In the genomic region with DNA sequence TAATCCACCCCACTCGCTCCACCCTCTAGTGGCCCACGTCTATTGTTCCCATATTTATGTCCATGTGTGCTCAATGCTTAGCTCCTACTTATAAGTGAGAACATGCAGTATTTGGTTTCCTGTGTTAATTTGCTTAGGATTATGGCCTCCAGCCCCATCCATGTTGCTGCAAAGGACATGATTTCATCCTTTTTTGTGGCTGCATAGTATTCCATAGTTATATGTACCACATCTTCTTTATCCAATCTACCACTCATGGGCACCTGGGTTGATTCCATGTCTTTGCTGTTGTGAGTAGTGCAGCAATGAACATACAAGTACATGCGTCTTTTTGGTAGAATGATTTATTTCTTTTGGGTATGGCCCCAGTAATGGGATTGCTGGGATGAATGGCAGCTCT, we compare ENCODE assay signal across 26 cellular contexts.
"Had no signal": no experiment of that assay in that cellular context is flagged by ENCODE, and none has a peak within 500 bp of the region (broad histone marks: within the 10 kb centered on the region; RNA-seq: fewer than 3 reads in every experiment).

No MANE protein-coding gene starts in this region.

- H3K4me1 ChIP-seq: colonic mucosa, esophagus squamous epithelium, foreskin keratinocyte, gastrocnemius medialis, gastroesophageal sphincter, heart left ventricle, heart right ventricle had no signal

- H3K9me3 ChIP-seq: colonic mucosa, gastrocnemius medialis had no signal

- H3K36me3 ChIP-seq: colonic mucosa, esophagus squamous epithelium, gastrocnemius medialis, gastroesophageal sphincter, heart left ventricle, heart right ventricle had no signal

- H3K4me3 ChIP-seq: colonic mucosa, coronary artery, dorsolateral prefrontal cortex, esophagus squamous epithelium, gastrocnemius medialis, gastroesophageal sphincter, heart left ventricle, heart right ventricle had no signal

- H3K27ac ChIP-seq: colonic mucosa, coronary artery, dorsolateral prefrontal cortex, epithelial cell of prostate, esophagus squamous epithelium, foreskin keratinocyte, gastrocnemius medialis, gastroesophageal sphincter, heart left ventricle, heart right ventricle had no signal

- ATAC-seq: effector memory CD8-positive, alpha-beta T cell; esophagus mucosa; foreskin keratinocyte; gastrocnemius medialis; gastroesophageal sphincter; heart left ventricle; heart right ventricle had no signal

- FAIRE-seq: colon, endometrium, endothelial cell of umbilical vein had no signal

- DNase-seq: colonic mucosa; cortex of kidney; dermis blood vessel endothelial cell; dorsolateral prefrontal cortex; effector CD4-positive, alpha-beta T cell; effector CD8-positive, alpha-beta T cell; effector memory CD4-positive, alpha-beta T cell; effector memory CD8-positive, alpha-beta T cell; endodermal cell; erythroblast; esophagus squamous epithelium; foreskin fibroblast; foreskin keratinocyte; foreskin melanocyte; gastrocnemius medialis; glutamatergic neuron; head of caudate nucleus; heart left ventricle; heart right ventricle had no signal

- H3K27me3 ChIP-seq: colonic mucosa, dorsolateral prefrontal cortex, esophagus squamous epithelium, gastrocnemius medialis, gastroesophageal sphincter, heart left ventricle, heart right ventricle had no signal
